8 cellular contexts compared by ENCODE assay signal in genomic region chr11:134034496-134035381, GRCh38. TPM values are rescaled to one million over a fixed set of nuclear protein-coding genes. Genes with fewer than 3 reads are reported as not detected.
DNase-seq lines count a peak whose midpoint lies in the region; ATAC-seq and TF ChIP-seq lines count a peak whose summit lies in the region.

No MANE protein-coding gene starts in this region.

- POLR2A ChIA-PET in IMR-90 (lab: Charles Lee; ENCODE audit: unreplicated experiment), result no interaction called here
- POLR2A ChIA-PET in RWPE1 (lab: Yijun Ruan, JAX; ENCODE audit: low non-redundant PET), result interaction anchor here (1.5 kb wide), 1 partner anchor 23 kb away, joined by 4 read pairs; no protein-coding TSS in a partner anchor

- H2AFZ ChIP-seq in IMR-90 (replicated peaks; ENCODE audit: low read length, poor library complexity), result peak overlapping the region; percentile 90

- H3K9me1 ChIP-seq in IMR-90 (ENCODE audit: insufficient read depth, low read length), result no peaks in the 10 kb centered on the region

- H3K4me3 ChIP-seq in IMR-90 (ENCODE audit: insufficient read depth, low read depth, low read length) (no peak overlapping the region), gastroesophageal sphincter (no peak overlapping the region), spleen (no peak overlapping the region)
- no peak overlapping the region for H3K4me3 ChIP-seq in effector memory CD4-positive, alpha-beta T cell (ENCODE audit: insufficient read depth, low read depth, low read length, poor library complexity, severe bottlenecking)

- H3K27me3 ChIP-seq in IMR-90 (ENCODE audit: control insufficient read depth, insufficient read depth, low read length), result peaks cover 25% of the 10 kb centered on the region
- no peaks in the 10 kb centered on the region for H3K27me3 ChIP-seq in gastroesophageal sphincter
- H3K27me3 ChIP-seq in spleen (replicated peaks in 1 of 7), result peaks cover 0 to 55% (median 0%) of the 10 kb centered on the region in 7 donors
- no peaks in the 10 kb centered on the region for H3K27me3 ChIP-seq in effector memory CD4-positive, alpha-beta T cell (replicated peaks; ENCODE audit: control insufficient read depth, insufficient read depth, low read length, poor library complexity, severe bottlenecking)

- H2BK5ac ChIP-seq in IMR-90 (ENCODE audit: low read depth, low read length, poor library complexity, severe bottlenecking), result no peak overlapping the region

- in situ Hi-C loops in IMR-90 (cut with MboI; ENCODE audit: low sequenced_read_pairs), result no loop called here

- H3K9me3 ChIP-seq in IMR-90 (ENCODE audit: control insufficient read depth, insufficient read depth, low read length) (no peaks in the 10 kb centered on the region), gastroesophageal sphincter (no peaks in the 10 kb centered on the region), spleen (no peaks in the 10 kb centered on the region)
- no peaks in the 10 kb centered on the region for H3K9me3 ChIP-seq in effector memory CD4-positive, alpha-beta T cell (ENCODE audit: control insufficient read depth, low read length)

- H3K14ac ChIP-seq in IMR-90 (replicated peaks; ENCODE audit: low read depth, low read length), result no peak overlapping the region

- no peak for DNase-seq in IMR-90
- peak; percentile 49 for DNase-seq in RWPE1 (ENCODE audit: low spot score)
- peak; percentile 74 for DNase-seq in spleen
- no peak for DNase-seq in GM20000 (ENCODE audit: low spot score)
- DNase-seq in stimulated activated CD4-positive, alpha-beta T cell treated with anti-CD3 and anti-CD28 coated beads, Interleukin-4, amount 100 ng/mL, for 1 hour, result no peak
- no peak for DNase-seq in effector memory CD4-positive, alpha-beta T cell

- no peak overlapping the region for H3K56ac ChIP-seq in IMR-90 (ENCODE audit: extremely low read depth, insufficient read depth, low read length)

- no TSS peak for BruUV-seq in IMR-90 (replicated peaks; lab: Mats Ljungman, UMichigan)

- TF ChIP-seq CTCF in IMR-90 (conservative IDR thresholded peaks at IDR 0.05; ENCODE audit: low read depth, low read length) (no peak), RWPE1 (conservative IDR thresholded peaks at IDR 0.05; ENCODE audit: low read depth) (no peak), gastroesophageal sphincter (IDR thresholded peaks at IDR 0.05) (no peak), spleen (IDR thresholded peaks at IDR 0.05 in 8 of 11, conservative IDR thresholded peaks at IDR 0.05 in 3 of 11) (peak in 1 of 11 experiments; percentile 0), GM20000 (IDR thresholded peaks at IDR 0.05; ENCODE audit: extremely low read depth, missing control alignments) (no peak)

- H4K20me1 ChIP-seq in IMR-90 (ENCODE audit: insufficient read depth, low read length), result no peaks in the 10 kb centered on the region

- peak overlapping the region; percentile 58 for H2AK9ac ChIP-seq in IMR-90 (replicated peaks; ENCODE audit: low read depth, low read length, poor library complexity)

- TF ChIP-seq EP300 in gastroesophageal sphincter (IDR thresholded peaks at IDR 0.05), result no peak

- H4K91ac ChIP-seq in IMR-90 (ENCODE audit: insufficient read depth, low read depth, low read length), result peak overlapping the region; percentile 16; the same call in 1 of the 2 replicates

- peaks cover 8% of the 10 kb centered on the region for H3K4me1 ChIP-seq in IMR-90 (ENCODE audit: control insufficient read depth, insufficient read depth, low read length)
- peaks cover 5 to 74% (median 49%) of the 10 kb centered on the region in 3 donors for H3K4me1 ChIP-seq in gastroesophageal sphincter
- H3K4me1 ChIP-seq in spleen, result peaks cover 17 to 58% (median 45%) of the 10 kb centered on the region in 6 donors
- peaks cover 23% of the 10 kb centered on the region for H3K4me1 ChIP-seq in effector memory CD4-positive, alpha-beta T cell (ENCODE audit: control insufficient read depth, insufficient read depth, low read length, poor library complexity, severe bottlenecking)

- no peak overlapping the region for H3K27ac ChIP-seq in IMR-90 (ENCODE audit: insufficient read depth, low read length)
- H3K27ac ChIP-seq in RWPE1, result peak overlapping the region; percentile 82
- H3K27ac ChIP-seq in gastroesophageal sphincter, result peak overlapping the region; percentile 14 to 95 (median 86)
- H3K27ac ChIP-seq in spleen, result peak overlapping the region in 6 of 8 donors; percentile 61 to 77 (median 68)
- H3K27ac ChIP-seq in effector memory CD4-positive, alpha-beta T cell (ENCODE audit: insufficient read depth, low read length, poor library complexity, severe bottlenecking), result no peak overlapping the region

- no peak overlapping the region; the same call in 1 of the 2 replicates for H3K4me2 ChIP-seq in IMR-90 (ENCODE audit: low read depth, low read length)

- CTCF ChIA-PET in IMR-90 (lab: Yijun Ruan, JAX), result interaction anchor here (0.9 kb wide), 1 partner anchor 16 kb away, joined by 3 read pairs; no protein-coding TSS in a partner anchor
- CTCF ChIA-PET in RWPE1 (lab: Yijun Ruan, JAX), result interaction anchor here (1.4 kb wide), 1 partner anchor 107 kb away, joined by 5 read pairs; no protein-coding TSS in a partner anchor

- TF ChIP-seq POLR2A in IMR-90 (IDR thresholded peaks at IDR 0.05; ENCODE audit: low read depth, low read length) (no peak), gastroesophageal sphincter (IDR thresholded peaks at IDR 0.05) (no peak), spleen (IDR thresholded peaks at IDR 0.05) (no peak)

- dilution Hi-C loops in IMR-90 (cut with HindIII; ENCODE audit: low sequenced_read_pairs, unreplicated experiment), result no loop called here

- no peak overlapping the region for H2BK20ac ChIP-seq in IMR-90 (ENCODE audit: low read depth, low read length)

- H2BK15ac ChIP-seq in IMR-90 (ENCODE audit: low read depth, low read length), result no peak overlapping the region

- peak overlapping the region in 1 of 2 experiments; percentile 69; a peak in 2 of 4 replicates for H4K8ac ChIP-seq in IMR-90 (ENCODE audit: low read depth in 2 of 2, low read length in 2 of 2)

- intact Hi-C loops in IMR-90 (cut with micrococcal nuclease) (no loop called here), spleen (cut with DNase I; ENCODE audit: low total_unique reads) (no loop called here)

- H3K36me3 ChIP-seq in IMR-90 (ENCODE audit: control insufficient read depth, insufficient read depth, low read length), result no peaks in the 10 kb centered on the region
- H3K36me3 ChIP-seq in gastroesophageal sphincter, result no peaks in the 10 kb centered on the region
- no peaks in the 10 kb centered on the region for H3K36me3 ChIP-seq in spleen
- H3K36me3 ChIP-seq in effector memory CD4-positive, alpha-beta T cell (ENCODE audit: control insufficient read depth, insufficient read depth, low read length), result no peaks in the 10 kb centered on the region

- H3K79me1 ChIP-seq in IMR-90 (ENCODE audit: low read depth in 1 of 2, low read length in 2 of 2), result no peaks in the 10 kb centered on the region

- 0 out of 2 replicates have a peak overlapping the region, but pooled peaks have one; percentile 25 for H3K4ac ChIP-seq in IMR-90 (ENCODE audit: low read depth, low read length)

- H4K5ac ChIP-seq in IMR-90 (ENCODE audit: low read depth, low read length), result no peak overlapping the region

- no peak overlapping the region for H3K18ac ChIP-seq in IMR-90 (ENCODE audit: low read depth, low read length)

- ATAC-seq in IMR-90 (ENCODE audit: low read depth) (no peak), gastroesophageal sphincter (no peak), GM21360 (IDR thresholded peaks at IDR 0.05; ENCODE audit: unreplicated experiment) (no peak)

- WGBS in IMR-90 (ENCODE audit: extremely low coverage in 2 of 2, insufficient read length in 1 of 2), 2 experiments, result 91% methylated on average over 8 of the region's 15 CpGs; no CpG with 5 or more reads in 1 of the 2 experiments
- 44% methylated on average over 5 of the region's 15 CpGs; no CpG with 5 or more reads in 1 of the 2 donors for WGBS in gastroesophageal sphincter (ENCODE audit: low coverage in 1 of 2), 2 donors
- 68 to 80% (median 78%) methylated on average over 11 to 15 of the region's 15 CpGs for WGBS in spleen, 5 donors

- H3K9ac ChIP-seq in IMR-90 (ENCODE audit: low read depth, low read length), result no peak overlapping the region

- no peak overlapping the region for H2BK120ac ChIP-seq in IMR-90 (ENCODE audit: low read depth, low read length)

- H3K23ac ChIP-seq in IMR-90 (ENCODE audit: low read depth, low read length), result no peak overlapping the region

- H2AK5ac ChIP-seq in IMR-90 (ENCODE audit: low read depth, low read length), result no peak overlapping the region

- no peak for TF ChIP-seq RAD21 in IMR-90 (IDR thresholded peaks at IDR 0.05; ENCODE audit: low read length)

TF ChIP-seq in IMR-90, 13 proteins besides CTCF, POLR2A, EP300 and RAD21 (continues in another document):
- TF ChIP-seq RFX5 (IDR thresholded peaks at IDR 0.05; ENCODE audit: low read depth, low read length), result no peak
- TF ChIP-seq CEBPB (IDR thresholded peaks at IDR 0.05; ENCODE audit: low read depth, low read length), result no peak
- no peak for TF ChIP-seq RCOR1 (IDR thresholded peaks at IDR 0.05; ENCODE audit: insufficient replicate concordance, low read length)
- no peak for TF ChIP-seq SMC3 (IDR thresholded peaks at IDR 0.05; ENCODE audit: low read depth, low read length)
- TF ChIP-seq FOS (IDR thresholded peaks at IDR 0.05; ENCODE audit: low read depth, low read length), result no peak
- TF ChIP-seq CHD1 (IDR thresholded peaks at IDR 0.05; ENCODE audit: low read depth, low read length), result no peak
- TF ChIP-seq MAZ (IDR thresholded peaks at IDR 0.05; ENCODE audit: borderline replicate concordance, low read depth, low read length), result no peak
- TF ChIP-seq, protein P1, sequence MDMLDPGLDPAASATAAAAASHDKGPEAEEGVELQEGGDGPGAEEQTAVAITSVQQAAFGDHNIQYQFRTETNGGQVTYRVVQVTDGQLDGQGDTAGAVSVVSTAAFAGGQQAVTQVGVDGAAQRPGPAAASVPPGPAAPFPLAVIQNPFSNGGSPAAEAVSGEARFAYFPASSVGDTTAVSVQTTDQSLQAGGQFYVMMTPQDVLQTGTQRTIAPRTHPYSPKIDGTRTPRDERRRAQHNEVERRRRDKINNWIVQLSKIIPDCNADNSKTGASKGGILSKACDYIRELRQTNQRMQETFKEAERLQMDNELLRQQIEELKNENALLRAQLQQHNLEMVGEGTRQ (IDR thresholded peaks at IDR 0.05; ENCODE audit: low read depth, low read length), result no peak
- no peak for TF ChIP-seq NFE2L2 (IDR thresholded peaks at IDR 0.05; ENCODE audit: low read depth, low read length)
- TF ChIP-seq MAFK (IDR thresholded peaks at IDR 0.05; ENCODE audit: low read depth, low read length), result no peak
- TF ChIP-seq MXI1 (IDR thresholded peaks at IDR 0.05; ENCODE audit: borderline replicate concordance, low read depth, low read length), result no peak

RNA-seq across cellular contexts. Expression of gene JAM3, which starts 34.1 kb away (rescaled TPM):
- total RNA-seq in IMR-90 (2012; rRNA removed) (71.5 and 102 TPM in 2 replicates), gastroesophageal sphincter (100 to 1,000 TPM in 3 of 4 donors, 10 to 100 TPM in 1; 91.0 to 163 (median 104) TPM), spleen (10 to 100 TPM; 20.8 to 28.7 (median 24.7) TPM)
- polyA plus RNA-seq in IMR-90 (2012; rRNA removed) (32.0 and 38.0 TPM in 2 replicates), spleen (10 to 100 TPM in 2 of 3 donors, 1 to 10 TPM in 1; 9.5 to 20.5 (median 17.8) TPM)
- 17.9 and 24.0 TPM in 2 replicates for polyA plus RNA-seq in IMR-90 (2012; cell fraction: cytosol; rRNA removed)
- 20.6 and 54.0 TPM in 2 replicates for polyA plus RNA-seq in IMR-90 (2012; cell fraction: nucleus; rRNA removed; ENCODE audit: low replicate concordance)

Comparison
In these comparisons a context has a peak if more than half of its experiments do, and no peak if none do; other contexts are left out.
1. DNase-seq: peak in RWPE1 (single experiment) and spleen (single experiment); none in IMR-90 (single experiment), GM20000 (single experiment), stimulated activated CD4-positive, alpha-beta T cell treated with anti-CD3 and anti-CD28 coated beads, Interleukin-4, amount 100 ng/mL, for 1 hour (single experiment) and effector memory CD4-positive, alpha-beta T cell (0 of 3).
2. H3K27ac ChIP-seq: peak in RWPE1 (single experiment), gastroesophageal sphincter (4 of 4) and spleen (6 of 8); none in IMR-90 (single experiment) and effector memory CD4-positive, alpha-beta T cell (single experiment).